In genomic region chr12:105234197-105234596, GRCh38 we compare ENCODE assay signal across 10 cellular contexts. TPM values are rescaled to one million over a fixed set of nuclear protein-coding genes. Genes with fewer than 3 reads are reported as not detected.
A peak's percentile ranks its signal among the peaks of the same experiment; 100 is the strongest.
DNase-seq lines count a peak whose midpoint lies in the region; ATAC-seq lines count a peak whose summit lies in the region.
"Had no signal": no experiment of that assay in that cellular context is flagged by ENCODE, and none has a peak within 500 bp of the region (broad histone marks: within the 10 kb centered on the region; RNA-seq: fewer than 3 reads in every experiment).

No MANE protein-coding gene starts in this region.

- H3K4me3 Mint-ChIP-seq in activated CD4-positive, alpha-beta T cell treated with anti-CD3 and anti-CD28 coated beads, Interleukin-2, amount 10 ng/mL, durations not matched to agents 7 days and 5 days: peak overlapping the region; percentile 90
- H3K4me3 Mint-ChIP-seq in activated naive CD8-positive, alpha-beta T cell treated with anti-CD3 and anti-CD28 coated beads, Interleukin-2, amount 50 U/mL, for 24 hours: peak overlapping the region; percentile 89

- peak overlapping the region; percentile 76 to 90 (median 83) for H3K4me3 ChIP-seq in subcutaneous abdominal adipose tissue (ENCODE audit: low read depth in 1 of 5, low read length in 5 of 5)

- peak overlapping the region; percentile 5 for H3K27ac ChIP-seq in layer of hippocampus (ENCODE audit: low read depth, low read length)
- peak overlapping the region; percentile 11 for H3K27ac ChIP-seq in subcutaneous abdominal adipose tissue (ENCODE audit: low read depth, low read length)

- POLR2A ChIA-PET in activated CD4-positive, alpha-beta T cell treated with anti-CD3 and anti-CD28 coated beads, Interleukin-2, amount 10 ng/mL, durations not matched to agents 7 days and 5 days (lab: Charles Lee): no interaction called here

- H3K27me3 ChIP-seq in layer of hippocampus (ENCODE audit: control insufficient read depth, insufficient read depth, low read length) (no peaks in the 10 kb centered on the region), subcutaneous abdominal adipose tissue (ENCODE audit: control insufficient read depth in 5 of 5, insufficient read depth in 4 of 5, low read length in 5 of 5) (no peaks in the 10 kb centered on the region)

- no peak for DNase-seq in activated CD4-positive, alpha-beta T cell treated with anti-CD3 and anti-CD28 coated beads, Interleukin-2, amount 10 ng/mL, durations not matched to agents 7 days and 5 days
- DNase-seq in activated CD4-positive, alpha-beta T cell treated with anti-CD3 and anti-CD28 coated beads, Interleukin-2, amount 50 U/mL, for 4 hours: no peak
- no peak for DNase-seq in activated naive CD8-positive, alpha-beta T cell treated with anti-CD3 and anti-CD28 coated beads, Interleukin-2, amount 50 U/mL, for 24 hours
- no peak for DNase-seq in stimulated activated CD4-positive, alpha-beta T cell treated with anti-CD3 and anti-CD28 coated beads, Interleukin-4, amount 100 ng/mL, for 4 hours
- DNase-seq in NCI-H2081 (lab: John Stamatoyannopoulos, UW): no peak
- DNase-seq: C1 segment of cervical spinal cord had no signal

- peak overlapping the region; percentile 11 to 86 (median 83) for H3K9ac ChIP-seq in subcutaneous abdominal adipose tissue (ENCODE audit: low read length in 5 of 5)

- H3K4me1 ChIP-seq in subcutaneous abdominal adipose tissue (ENCODE audit: control insufficient read depth in 5 of 5, insufficient read depth in 5 of 5, low read length in 5 of 5): peaks cover 0 to 61% (median 58%) of the 10 kb centered on the region in 5 donors

- no peak overlapping the region for H3K27ac Mint-ChIP-seq in activated CD4-positive, alpha-beta T cell treated with anti-CD3 and anti-CD28 coated beads, Interleukin-2, amount 10 ng/mL, durations not matched to agents 7 days and 5 days
- H3K27ac Mint-ChIP-seq in activated naive CD8-positive, alpha-beta T cell treated with anti-CD3 and anti-CD28 coated beads, Interleukin-2, amount 50 U/mL, for 24 hours: no peak overlapping the region

- CTCF ChIA-PET in activated CD4-positive, alpha-beta T cell treated with anti-CD3 and anti-CD28 coated beads, Interleukin-2, amount 10 ng/mL, durations not matched to agents 7 days and 5 days (lab: Charles Lee): interaction anchor here (0.7 to 2.4 kb wide), 4 partner anchors 10 to 125 kb away, joined by 3 to 8 read pairs (median 4); no protein-coding TSS in a partner anchor

- H3K27me3 Mint-ChIP-seq in activated CD4-positive, alpha-beta T cell treated with anti-CD3 and anti-CD28 coated beads, Interleukin-2, amount 10 ng/mL, durations not matched to agents 7 days and 5 days: peaks cover 2% of the 10 kb centered on the region
- H3K27me3 Mint-ChIP-seq in activated naive CD8-positive, alpha-beta T cell treated with anti-CD3 and anti-CD28 coated beads, Interleukin-2, amount 50 U/mL, for 24 hours: no peaks in the 10 kb centered on the region

- H3K36me3 ChIP-seq in subcutaneous abdominal adipose tissue (ENCODE audit: control insufficient read depth in 5 of 5, insufficient read depth in 5 of 5, low read length in 5 of 5): peaks cover 0 to 2% (median 0%) of the 10 kb centered on the region in 5 donors

- H3K9me3 ChIP-seq in subcutaneous abdominal adipose tissue (ENCODE audit: control insufficient read depth in 5 of 5, low read length in 5 of 5): no peaks in the 10 kb centered on the region

- peaks cover 16% of the 10 kb centered on the region for H3K36me3 Mint-ChIP-seq in activated CD4-positive, alpha-beta T cell treated with anti-CD3 and anti-CD28 coated beads, Interleukin-2, amount 10 ng/mL, durations not matched to agents 7 days and 5 days (ENCODE audit: low read depth)
- no peaks in the 10 kb centered on the region for H3K36me3 Mint-ChIP-seq in activated naive CD8-positive, alpha-beta T cell treated with anti-CD3 and anti-CD28 coated beads, Interleukin-2, amount 50 U/mL, for 24 hours (ENCODE audit: low read depth)

- no peak for ATAC-seq in activated naive CD8-positive, alpha-beta T cell treated with anti-CD3 and anti-CD28 coated beads, Interleukin-2, amount 50 U/mL, for 24 hours
- ATAC-seq in HG03135 (IDR thresholded peaks at IDR 0.05; ENCODE audit: unreplicated experiment): no peak
- ATAC-seq: activated CD4-positive, CD25-positive, alpha-beta regulatory T cell treated with anti-CD3 and anti-CD28 coated beads, Interleukin-2, amount 50 U/mL, for 24 hours had no signal

- peaks cover 2% of the 10 kb centered on the region for H3K9me3 Mint-ChIP-seq in activated CD4-positive, alpha-beta T cell treated with anti-CD3 and anti-CD28 coated beads, Interleukin-2, amount 10 ng/mL, durations not matched to agents 7 days and 5 days
- no peaks in the 10 kb centered on the region for H3K9me3 Mint-ChIP-seq in activated naive CD8-positive, alpha-beta T cell treated with anti-CD3 and anti-CD28 coated beads, Interleukin-2, amount 50 U/mL, for 24 hours

- peaks cover 41% of the 10 kb centered on the region for H3K4me1 Mint-ChIP-seq in activated CD4-positive, alpha-beta T cell treated with anti-CD3 and anti-CD28 coated beads, Interleukin-2, amount 10 ng/mL, durations not matched to agents 7 days and 5 days
- peaks cover 49% of the 10 kb centered on the region for H3K4me1 Mint-ChIP-seq in activated naive CD8-positive, alpha-beta T cell treated with anti-CD3 and anti-CD28 coated beads, Interleukin-2, amount 50 U/mL, for 24 hours

RNA-seq across cellular contexts. Expression of gene APPL2, which starts 1.8 kb away (rescaled TPM):
- total RNA-seq in activated CD4-positive, alpha-beta T cell treated with anti-CD3 and anti-CD28 coated beads, Interleukin-2, amount 10 ng/mL, durations not matched to agents 7 days and 5 days: 10 to 100 TPM; 24.6 to 27.3 TPM
